In genomic region chr6:6620752-6621151, GRCh38 we compare ENCODE assay signal across 31 cellular contexts. TPM values are rescaled to one million over a fixed set of nuclear protein-coding genes. Genes with fewer than 3 reads are reported as not detected.
"Had no signal": no experiment of that assay in that cellular context is flagged by ENCODE, and none has a peak within 500 bp of the region (broad histone marks: within the 10 kb centered on the region; RNA-seq: fewer than 3 reads in every experiment).

No MANE protein-coding gene starts in this region.

- DNase-seq: heart right ventricle; islet precursor cell; left ventricle myocardium inferior; midbrain; mucosa of descending colon; naive thymus-derived CD8-positive, alpha-beta T cell; nucleus accumbens; pancreas; posterior cingulate gyrus; retina; sigmoid colon; stimulated activated CD4-positive, alpha-beta T cell treated with anti-CD3 and anti-CD28 coated beads, Interleukin-15, amount 100 ng/mL, for 24 hours; stimulated activated CD4-positive, alpha-beta T cell treated with anti-CD3 and anti-CD28 coated beads, Interleukin-2, amount 100 ng/mL, for 24 hours; stimulated activated CD4-positive, alpha-beta T cell treated with anti-CD3 and anti-CD28 coated beads, Interleukin-4, amount 100 ng/mL, for 1 hour; stimulated activated naive B cell treated with anti-CD40 and anti-IgM and Interleukin-4, amounts not matched to agents 10 μg/mL and 1 μg/mL and 100 μg/mL, for 72 hours; stimulated activated naive CD8-positive, alpha-beta T cell treated with anti-CD3 and anti-CD28 coated beads, Interleukin-15, Interleukin-2, amounts not matched to agents 100 U/mL and 50 U/mL, for 24 hours; stomach; tibial artery; trophoblast cell; upper lobe of right lung had no signal

- H3K9me3 Mint-ChIP-seq: naive thymus-derived CD8-positive, alpha-beta T cell; nephron; neural crest cell; stimulated activated naive B cell treated with anti-CD40 and anti-IgM and Interleukin-4, amounts not matched to agents 10 μg/mL and 1 μg/mL and 100 μg/mL, for 72 hours had no signal

- H3K4me1 ChIP-seq: pancreas, prostate gland, upper lobe of right lung had no signal

- H3K27me3 ChIP-seq: heart right ventricle, hepatocyte, pancreas, sigmoid colon, stomach, suprapubic skin, tibial artery, upper lobe of right lung had no signal

- H3K36me3 ChIP-seq: heart right ventricle, left ventricle myocardium inferior, pancreas, prostate gland, sigmoid colon, stomach, suprapubic skin, thoracic aorta, tibial artery, upper lobe of right lung had no signal

- H3K4me3 ChIP-seq: heart right ventricle, hepatocyte, left ventricle myocardium inferior, lung, mucosa of descending colon, pancreas, prostate gland, sigmoid colon, smooth muscle cell, stomach, suprapubic skin, thoracic aorta, tibial artery, upper lobe of right lung had no signal

- H3K36me3 Mint-ChIP-seq: naive thymus-derived CD8-positive, alpha-beta T cell had no signal

- ATAC-seq: mucosa of descending colon; naive thymus-derived CD8-positive, alpha-beta T cell; pancreas; stimulated activated naive B cell treated with anti-CD40 and anti-IgM and Interleukin-4, amounts not matched to agents 10 μg/mL and 1 μg/mL and 100 μg/mL, for 72 hours; stimulated activated naive CD8-positive, alpha-beta T cell treated with anti-CD3 and anti-CD28 coated beads, Interleukin-15, Interleukin-2, amounts not matched to agents 100 U/mL and 50 U/mL, for 24 hours; upper lobe of right lung had no signal

- H3K27me3 Mint-ChIP-seq: naive thymus-derived CD8-positive, alpha-beta T cell; stimulated activated naive B cell treated with anti-CD40 and anti-IgM and Interleukin-4, amounts not matched to agents 10 μg/mL and 1 μg/mL and 100 μg/mL, for 72 hours had no signal

- H3K27ac ChIP-seq: hepatocyte, left ventricle myocardium inferior, pancreas, prostate gland, stomach, suprapubic skin, thoracic aorta, tibial artery, upper lobe of right lung had no signal

- H3K27ac Mint-ChIP-seq: stimulated activated naive B cell treated with anti-CD40 and anti-IgM and Interleukin-4, amounts not matched to agents 10 μg/mL and 1 μg/mL and 100 μg/mL, for 72 hours had no signal

- H3K9me3 ChIP-seq: heart right ventricle, left ventricle myocardium inferior, mucosa of descending colon, pancreas, prostate gland, sigmoid colon, stomach, suprapubic skin, thoracic aorta, tibial artery, upper lobe of right lung had no signal

- H3K4me1 Mint-ChIP-seq: neural crest cell had no signal

- H3K4me3 Mint-ChIP-seq: naive thymus-derived CD8-positive, alpha-beta T cell; nephron; neural crest cell; stimulated activated naive B cell treated with anti-CD40 and anti-IgM and Interleukin-4, amounts not matched to agents 10 μg/mL and 1 μg/mL and 100 μg/mL, for 72 hours had no signal

RNA-seq across cellular contexts. Expression of gene LY86, which starts 32.2 kb away (rescaled TPM):
- total RNA-seq: kidney epithelial cell, myocyte, neural crest cell, osteoblast, smooth muscle cell had no signal
- polyA plus RNA-seq: smooth muscle cell had no signal
